In genomic region chr15:99477745-99478525, GRCh38 we compare ENCODE assay signal across 21 cellular contexts.
A peak's percentile ranks its signal among the peaks of the same experiment; 100 is the strongest.
DNase-seq lines count a peak whose midpoint lies in the region; ATAC-seq and TF ChIP-seq lines count a peak whose summit lies in the region.
"Had no signal": no experiment of that assay in that cellular context is flagged by ENCODE, and none has a peak within 500 bp of the region (broad histone marks: within the 10 kb centered on the region; RNA-seq: fewer than 3 reads in every experiment).

No MANE protein-coding gene starts in this region.

- no peaks in the 10 kb centered on the region for H3K36me3 Mint-ChIP-seq in activated CD8-positive, alpha-beta T cell treated with anti-CD3 and anti-CD28 coated beads, Interleukin-2, amount 10 ng/mL, durations not matched to agents 7 days and 5 days (ENCODE audit: low read depth)
- no peaks in the 10 kb centered on the region for H3K36me3 Mint-ChIP-seq in activated CD8-positive, alpha-beta T cell treated with anti-CD3 and anti-CD28 coated beads for 36 hours (ENCODE audit: low read depth)
- H3K36me3 Mint-ChIP-seq in dendritic cell treated with granulocyte-macrophage colony-stimulating factor and Interleukin-4, amounts not matched to agents 40 ng/mL and 50 ng/mL, for 4 days (ENCODE audit: low read depth) = no peaks in the 10 kb centered on the region

- no peak overlapping the region for H3K9ac ChIP-seq in smooth muscle cell (ENCODE audit: low read depth)

- no peaks in the 10 kb centered on the region for H3K79me2 ChIP-seq in smooth muscle cell (ENCODE audit: low read depth)
- H3K79me2 ChIP-seq: hepatocyte had no signal

- H3K36me3 ChIP-seq in smooth muscle cell (ENCODE audit: low read depth) = no peaks in the 10 kb centered on the region
- H3K36me3 ChIP-seq: Peyer's patch had no signal

- H3K4me1 ChIP-seq in smooth muscle cell (ENCODE audit: low read depth) = peaks cover 16% of the 10 kb centered on the region

- no peak overlapping the region for H2AFZ ChIP-seq in smooth muscle cell (ENCODE audit: low read depth)
- H2AFZ ChIP-seq: hepatocyte had no signal

- no peak overlapping the region for H3K4me3 Mint-ChIP-seq in activated CD8-positive, alpha-beta T cell treated with anti-CD3 and anti-CD28 coated beads, Interleukin-2, amount 10 ng/mL, durations not matched to agents 7 days and 5 days
- H3K4me3 Mint-ChIP-seq in activated CD8-positive, alpha-beta T cell treated with anti-CD3 and anti-CD28 coated beads for 36 hours = no peak overlapping the region
- no peak overlapping the region for H3K4me3 Mint-ChIP-seq in dendritic cell treated with granulocyte-macrophage colony-stimulating factor and Interleukin-4, amounts not matched to agents 40 ng/mL and 50 ng/mL, for 4 days
- H3K4me3 Mint-ChIP-seq: activated T-cell treated with anti-CD3 and anti-CD28 coated beads, Interleukin-2, amount 50 U/mL, for 4 hours; GM23338 had no signal

- no peak for TF ChIP-seq CTCF in activated CD8-positive, alpha-beta T cell treated with anti-CD3 and anti-CD28 coated beads for 36 hours (IDR thresholded peaks at IDR 0.05)
- no peak for TF ChIP-seq CTCF in smooth muscle cell (IDR thresholded peaks at IDR 0.05; ENCODE audit: borderline replicate concordance, insufficient read depth, poor library complexity, severe bottlenecking)

- H4K20me1 ChIP-seq in smooth muscle cell (ENCODE audit: low read depth) = no peaks in the 10 kb centered on the region

- POLR2A ChIA-PET in activated CD8-positive, alpha-beta T cell treated with anti-CD3 and anti-CD28 coated beads, Interleukin-2, amount 10 ng/mL, durations not matched to agents 7 days and 5 days (lab: Charles Lee) = interaction anchor here (0.7 kb wide), 1 partner anchor 16 kb away, joined by 3 read pairs; no protein-coding TSS in a partner anchor
- POLR2A ChIA-PET in activated CD8-positive, alpha-beta T cell treated with anti-CD3 and anti-CD28 coated beads for 36 hours (lab: Charles Lee) = interaction anchor here (0.7 to 1.5 kb wide), 3 partner anchors 8 to 87 kb away, joined by 3 to 5 read pairs (median 3); no protein-coding TSS in a partner anchor

- peak overlapping the region; percentile 81 for H3K27ac ChIP-seq in smooth muscle cell (ENCODE audit: low read depth)

- peak overlapping the region; percentile 33 for H3K27ac Mint-ChIP-seq in activated CD8-positive, alpha-beta T cell treated with anti-CD3 and anti-CD28 coated beads, Interleukin-2, amount 10 ng/mL, durations not matched to agents 7 days and 5 days
- no peak overlapping the region for H3K27ac Mint-ChIP-seq in activated CD8-positive, alpha-beta T cell treated with anti-CD3 and anti-CD28 coated beads for 36 hours
- peak overlapping the region; percentile 33 for H3K27ac Mint-ChIP-seq in dendritic cell treated with granulocyte-macrophage colony-stimulating factor and Interleukin-4, amounts not matched to agents 40 ng/mL and 50 ng/mL, for 4 days
- H3K27ac Mint-ChIP-seq: GM23338 had no signal

- no peak for DNase-seq in activated CD8-positive, alpha-beta T cell treated with anti-CD3 and anti-CD28 coated beads, Interleukin-2, amount 10 ng/mL, durations not matched to agents 7 days and 5 days
- DNase-seq in activated CD8-positive, alpha-beta T cell treated with anti-CD3 and anti-CD28 coated beads for 36 hours = no peak
- DNase-seq in KG1 (lab: John Stamatoyannopoulos, UW) (peak; percentile 33), smooth muscle cell (lab: John Stamatoyannopoulos, UW; ENCODE audit: unreplicated experiment) (no peak), globus pallidus (ENCODE audit: low spot score) (no peak)
- DNase-seq: activated T-cell treated with anti-CD3 and anti-CD28 coated beads, Interleukin-2, amount 50 U/mL, for 4 hours; amniotic stem cell; COR-L47; NCI-H1105 treated with DMSO at 0.1 percent for 48 hours; NCI-H510A treated with DMSO at 0.1 percent for 48 hours; Peyer's patch; stimulated activated CD4-positive, alpha-beta T cell treated with anti-CD3 and anti-CD28 coated beads, Interleukin-4, amount 100 ng/mL, for 1 hour; T-helper 1 cell had no signal

- H3K27me3 ChIP-seq in smooth muscle cell (ENCODE audit: low read depth) = no peaks in the 10 kb centered on the region
- H3K27me3 ChIP-seq: hepatocyte, Peyer's patch had no signal

- ATAC-seq in activated CD8-positive, alpha-beta T cell treated with anti-CD3 and anti-CD28 coated beads, Interleukin-2, amount 10 ng/mL, durations not matched to agents 7 days and 5 days = no peak
- ATAC-seq in activated CD8-positive, alpha-beta T cell treated with anti-CD3 and anti-CD28 coated beads for 36 hours = no peak
- ATAC-seq in GM18868 (IDR thresholded peaks at IDR 0.05; ENCODE audit: unreplicated experiment) (no peak), GM21447 (IDR thresholded peaks at IDR 0.05; ENCODE audit: unreplicated experiment) (no peak)
- ATAC-seq: activated CD4-positive, CD25-positive, alpha-beta regulatory T cell treated with anti-CD3 and anti-CD28 coated beads, Interleukin-2, amount 50 U/mL, for 24 hours; activated T-cell treated with anti-CD3 and anti-CD28 coated beads, Interleukin-2, amount 50 U/mL, for 4 hours; GM23338; left lobe of liver had no signal

- WGBS in smooth muscle cell (ENCODE audit: low lambda C conversion rate) = 93% methylated on average over 14 of the region's 14 CpGs

- H3F3A ChIP-seq in smooth muscle cell (ENCODE audit: low read depth) = peaks cover 3% of the 10 kb centered on the region

- no peaks in the 10 kb centered on the region for H3K9me3 ChIP-seq in smooth muscle cell (replicated peaks; ENCODE audit: low read depth)
- H3K9me3 ChIP-seq: Peyer's patch had no signal

- no peaks in the 10 kb centered on the region for H3K9me3 Mint-ChIP-seq in activated CD8-positive, alpha-beta T cell treated with anti-CD3 and anti-CD28 coated beads, Interleukin-2, amount 10 ng/mL, durations not matched to agents 7 days and 5 days (ENCODE audit: insufficient read depth)
- no peaks in the 10 kb centered on the region for H3K9me3 Mint-ChIP-seq in activated CD8-positive, alpha-beta T cell treated with anti-CD3 and anti-CD28 coated beads for 36 hours
- H3K9me3 Mint-ChIP-seq in dendritic cell treated with granulocyte-macrophage colony-stimulating factor and Interleukin-4, amounts not matched to agents 40 ng/mL and 50 ng/mL, for 4 days = no peaks in the 10 kb centered on the region
- H3K9me3 Mint-ChIP-seq: activated T-cell treated with anti-CD3 and anti-CD28 coated beads, Interleukin-2, amount 50 U/mL, for 4 hours; GM23338 had no signal

- peak overlapping the region; percentile 79 for H3K4me2 ChIP-seq in smooth muscle cell
- H3K4me2 ChIP-seq: GM23338, hepatocyte had no signal

- H3K4me3 ChIP-seq in smooth muscle cell = no peak overlapping the region
- H3K4me3 ChIP-seq: coronary artery, GM23338, hepatocyte, Peyer's patch had no signal

- peaks cover 40% of the 10 kb centered on the region for H3K4me1 Mint-ChIP-seq in activated CD8-positive, alpha-beta T cell treated with anti-CD3 and anti-CD28 coated beads, Interleukin-2, amount 10 ng/mL, durations not matched to agents 7 days and 5 days (ENCODE audit: low read depth)
- peaks cover 39% of the 10 kb centered on the region for H3K4me1 Mint-ChIP-seq in activated CD8-positive, alpha-beta T cell treated with anti-CD3 and anti-CD28 coated beads for 36 hours (ENCODE audit: low read depth)
- H3K4me1 Mint-ChIP-seq in dendritic cell treated with granulocyte-macrophage colony-stimulating factor and Interleukin-4, amounts not matched to agents 40 ng/mL and 50 ng/mL, for 4 days (ENCODE audit: low read depth) = peaks cover 80% of the 10 kb centered on the region

- intact Hi-C loops in activated CD8-positive, alpha-beta T cell treated with anti-CD3 and anti-CD28 coated beads for 36 hours (cut with micrococcal nuclease) = no loop called here
- intact Hi-C loops in dendritic cell treated with granulocyte-macrophage colony-stimulating factor and Interleukin-4, amounts not matched to agents 40 ng/mL and 50 ng/mL, for 4 days (cut with micrococcal nuclease) = no loop called here

- CTCF ChIA-PET in activated CD8-positive, alpha-beta T cell treated with anti-CD3 and anti-CD28 coated beads, Interleukin-2, amount 10 ng/mL, durations not matched to agents 7 days and 5 days (lab: Charles Lee) = interaction anchor here (1.0 to 3.0 kb wide), 3 partner anchors 8 to 226 kb away, joined by 3 to 12 read pairs (median 5); no protein-coding TSS in a partner anchor
- CTCF ChIA-PET in activated CD8-positive, alpha-beta T cell treated with anti-CD3 and anti-CD28 coated beads for 36 hours (lab: Charles Lee) = interaction anchor here (0.6 kb wide), 1 partner anchor 219 kb away, joined by 3 read pairs; no protein-coding TSS in a partner anchor

- H3K27me3 Mint-ChIP-seq in activated CD8-positive, alpha-beta T cell treated with anti-CD3 and anti-CD28 coated beads, Interleukin-2, amount 10 ng/mL, durations not matched to agents 7 days and 5 days (ENCODE audit: low read depth) = peaks cover 3% of the 10 kb centered on the region
- H3K27me3 Mint-ChIP-seq in activated CD8-positive, alpha-beta T cell treated with anti-CD3 and anti-CD28 coated beads for 36 hours = no peaks in the 10 kb centered on the region
- H3K27me3 Mint-ChIP-seq in dendritic cell treated with granulocyte-macrophage colony-stimulating factor and Interleukin-4, amounts not matched to agents 40 ng/mL and 50 ng/mL, for 4 days = peaks cover 6% of the 10 kb centered on the region
